Comparison of ENCODE assay signal across 8 cellular contexts in genomic region chr13:75636339-75637095, GRCh38. TPM values are rescaled to one million over a fixed set of nuclear protein-coding genes. Genes with fewer than 3 reads are reported as not detected.
DNase-seq lines count a peak whose midpoint lies in the region; ATAC-seq and TF ChIP-seq lines count a peak whose summit lies in the region.

No MANE protein-coding gene starts in this region.

- DNase-seq in COLO668 (lab: John Stamatoyannopoulos, UW; ENCODE audit: unreplicated experiment) (peak; percentile 87), SW480 (ENCODE audit: low spot score) (peak; percentile 52), adrenal gland (peak in 5 of 7 donors; percentile 8 to 32 (median 23)), amniotic stem cell (lab: John Stamatoyannopoulos, UW) (no peak)

- no peak for TF ChIP-seq POLR2A in adrenal gland (IDR thresholded peaks at IDR 0.05)

- WGBS in adrenal gland, 4 donors: 0 to 4% (median 1%) methylated on average over 3 to 69 of the region's 69 CpGs

- intact Hi-C loops in adrenal gland (cut with DNase I): no loop called here

- peak; percentile 53 for ATAC-seq in GM19467 (IDR thresholded peaks at IDR 0.05; ENCODE audit: unreplicated experiment)
- peak; percentile 22 for ATAC-seq in HG03558 (IDR thresholded peaks at IDR 0.05; ENCODE audit: extremely low read depth, unreplicated experiment)

- TF ChIP-seq CTCF in adrenal gland (IDR thresholded peaks at IDR 0.05): no peak

- H3K4me3 ChIP-seq in adrenal gland (peak overlapping the region in 2 of 4 donors; percentile 58 to 89), iPS-11a (ENCODE audit: low read depth, low read length) (peak overlapping the region; percentile 72), skeletal muscle tissue (ENCODE audit: low read length in 3 of 3) (peak overlapping the region; percentile 81 to 84 (median 83))

- no peaks in the 10 kb centered on the region for H3K36me3 ChIP-seq in adrenal gland (replicated peaks in 1 of 2)
- H3K36me3 ChIP-seq in skeletal muscle tissue (ENCODE audit: control insufficient read depth in 3 of 3, insufficient read depth in 3 of 3, low read length in 3 of 3): no peaks in the 10 kb centered on the region

- H3K9me3 ChIP-seq in adrenal gland (replicated peaks in 1 of 3): no peaks in the 10 kb centered on the region
- H3K9me3 ChIP-seq in skeletal muscle tissue (ENCODE audit: control insufficient read depth in 3 of 3, low read length in 3 of 3): no peaks in the 10 kb centered on the region

- peak overlapping the region; percentile 45 to 69 (median 57) for H3K9ac ChIP-seq in skeletal muscle tissue (ENCODE audit: low read depth in 1 of 3, low read length in 3 of 3)

- H3K27me3 ChIP-seq in adrenal gland (no peaks in the 10 kb centered on the region), skeletal muscle tissue (ENCODE audit: control insufficient read depth in 3 of 3, insufficient read depth in 3 of 3, low read length in 3 of 3) (peaks cover 0 to 5% (median 3%) of the 10 kb centered on the region in 3 donors)

- peak overlapping the region in 3 of 5 donors; percentile 61 to 87 (median 69) for H3K27ac ChIP-seq in adrenal gland
- no peak overlapping the region for H3K27ac ChIP-seq in skeletal muscle tissue (ENCODE audit: low read depth, low read length)

- H3K4me1 ChIP-seq in adrenal gland (replicated peaks in 1 of 2) (peaks cover 0 to 17% of the 10 kb centered on the region in 2 donors), skeletal muscle tissue (ENCODE audit: control insufficient read depth in 3 of 3, insufficient read depth in 3 of 3, low read length in 3 of 3) (peaks cover 5 to 7% (median 6%) of the 10 kb centered on the region in 3 donors)

RNA-seq across cellular contexts. Expression of gene LMO7, which starts 0.4 kb away (rescaled TPM):
- 10 to 100 TPM in 5 of 8 donors, 1 to 10 TPM in 3; 7.4 to 39.7 (median 11.8) TPM for total RNA-seq in adrenal gland
- 10 to 100 TPM in 2 of 3 donors, 1 to 10 TPM in 1; 9.9 to 11.7 (median 11.1) TPM for polyA plus RNA-seq in adrenal gland
- 176 TPM for total RNA-seq in skeletal muscle tissue
